Comparison of ENCODE assay signal across 8 cellular contexts in genomic region chr11:57321996-57322880, GRCh38. TPM values are rescaled to one million over a fixed set of nuclear protein-coding genes. Genes with fewer than 3 reads are reported as not detected.
DNase-seq lines count a peak whose midpoint lies in the region; ATAC-seq and TF ChIP-seq lines count a peak whose summit lies in the region.

No MANE protein-coding gene starts in this region.

- H3K27ac ChIP-seq in adipose tissue (ENCODE audit: low read depth, low read length) = peak overlapping the region; percentile 60

- H3K27me3 Mint-ChIP-seq in glutamatergic neuron (ENCODE audit: unreplicated experiment) = peaks cover 29% of the 10 kb centered on the region

- H3K4me1 Mint-ChIP-seq in glutamatergic neuron (ENCODE audit: low read depth, unreplicated experiment) = peaks cover 40% of the 10 kb centered on the region

- peaks cover 3% of the 10 kb centered on the region for H3K36me3 Mint-ChIP-seq in glutamatergic neuron (ENCODE audit: unreplicated experiment)

- peak; percentile 55 for ATAC-seq in omental fat pad (ENCODE audit: low FRiP score)
- ATAC-seq in GM19351 (IDR thresholded peaks at IDR 0.05; ENCODE audit: unreplicated experiment) = no peak
- no peak for ATAC-seq in GM19452 (IDR thresholded peaks at IDR 0.05; ENCODE audit: unreplicated experiment)

- peak overlapping the region; percentile 97 for H3K4me3 Mint-ChIP-seq in glutamatergic neuron (ENCODE audit: unreplicated experiment)

- 9 to 34% (median 33%) methylated on average over 14 of the region's 14 CpGs for WGBS in adipose tissue, 3 donors

- peaks cover 28% of the 10 kb centered on the region for H3K9me3 Mint-ChIP-seq in glutamatergic neuron (ENCODE audit: unreplicated experiment)

- H3K27ac Mint-ChIP-seq in glutamatergic neuron (ENCODE audit: unreplicated experiment) = peak overlapping the region; percentile 98

- DNase-seq in DMS53 (lab: John Stamatoyannopoulos, UW) = peak; percentile 85
- peak; percentile 81 for DNase-seq in LNCaP clone FGC (ENCODE audit: low read depth)
- DNase-seq in glutamatergic neuron = peak; percentile 76
- peak; percentile 69 for DNase-seq in omental fat pad (ENCODE audit: low spot score)
- no peak for DNase-seq in GM10266 (ENCODE audit: extremely low spot score)

- H3K4me3 ChIP-seq in LNCaP clone FGC (ENCODE audit: low read depth, low read length) = peak overlapping the region; percentile 89

- TF ChIP-seq CTCF in LNCaP clone FGC (IDR thresholded peaks at IDR 0.05; ENCODE audit: control insufficient read depth, extremely low read depth, insufficient read depth) (no peak), glutamatergic neuron (IDR thresholded peaks at IDR 0.05; ENCODE audit: partially characterized antibody, unreplicated experiment) (no peak), omental fat pad (IDR thresholded peaks at IDR 0.05) (no peak), GM10266 (IDR thresholded peaks at IDR 0.05; ENCODE audit: control insufficient read depth, insufficient read depth, low read depth, missing control alignments) (no peak)

RNA-seq across cellular contexts. Expression of gene TNKS1BP1, which starts 2.5 kb away (rescaled TPM):
- polyA plus RNA-seq in adipose tissue = 100 to 1,000 TPM in 2 of 3 donors, 10 to 100 TPM in 1; 69.8 to 237 (median 176) TPM
- total RNA-seq in glutamatergic neuron (ENCODE audit: unreplicated experiment) = 198 TPM
- total RNA-seq in omental fat pad = 100 to 1,000 TPM; 119 to 162 (median 137) TPM

RNA-seq across cellular contexts. Expression of gene SSRP1, which starts 13.5 kb away (rescaled TPM):
- 10 to 100 TPM; 57.0 to 63.0 (median 60.1) TPM for polyA plus RNA-seq in adipose tissue
- total RNA-seq in glutamatergic neuron (ENCODE audit: unreplicated experiment) = 91.4 TPM
- 10 to 100 TPM; 53.5 to 81.8 (median 61.2) TPM for total RNA-seq in omental fat pad

RNA-seq across cellular contexts. Expression of gene P2RX3, which starts 15.9 kb away (rescaled TPM):
- under 1 TPM in 1 of 3 donors, not detected in 2; 0.02 TPM for polyA plus RNA-seq in adipose tissue
- total RNA-seq in glutamatergic neuron (ENCODE audit: unreplicated experiment) = 496 TPM
- total RNA-seq in omental fat pad = not detected

RNA-seq across cellular contexts. Expression of gene PRG3, which starts 58.7 kb away (rescaled TPM):
- not detected for polyA plus RNA-seq in adipose tissue
- total RNA-seq in glutamatergic neuron (ENCODE audit: unreplicated experiment) (not detected), omental fat pad (not detected)

Comparison
In these comparisons a context has a peak if more than half of its experiments do, and no peak if none do; other contexts are left out.
1. RNA of gene P2RX3, which starts 15.9 kb away (total RNA-seq): 496 TPM in glutamatergic neuron (single experiment); not detected in omental fat pad; every median in the first group is over 100 times any median in the second.